ENCODE assay signal across 23 cellular contexts in the genomic region with DNA sequence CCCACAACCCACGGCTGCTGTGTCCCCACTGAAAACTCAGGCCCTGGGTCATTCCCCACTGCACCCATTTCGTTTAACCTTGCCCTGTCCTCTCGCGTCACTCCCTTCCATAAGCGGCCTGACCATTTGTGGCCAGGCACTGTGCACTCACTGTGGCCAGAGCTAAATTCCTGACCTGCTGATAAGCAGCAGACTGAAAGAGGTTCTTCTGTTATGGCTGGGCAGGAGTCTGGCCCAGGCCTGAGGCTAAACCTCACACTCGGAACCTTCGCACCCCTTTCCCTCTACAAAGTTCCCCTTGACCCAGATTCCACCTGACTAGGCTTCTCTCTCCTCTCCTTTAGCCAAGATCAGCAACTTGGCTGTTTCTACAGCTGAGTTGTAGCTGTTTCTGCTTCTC.
"Had no signal": no experiment of that assay in that cellular context is flagged by ENCODE, and none has a peak within 500 bp of the region (broad histone marks: within the 10 kb centered on the region; RNA-seq: fewer than 3 reads in every experiment).

No MANE protein-coding gene starts in this region.

- H3K4me2 ChIP-seq: hepatocyte had no signal

- H3K27ac Mint-ChIP-seq: activated naive CD4-positive, alpha-beta T cell treated with anti-CD3 and anti-CD28 coated beads for 36 hours; brain; type B pancreatic cell had no signal

- H3K4me1 ChIP-seq: spleen had no signal

- H3K27ac ChIP-seq: foreskin keratinocyte, hepatocyte, spleen, thoracic aorta had no signal

- H2AFZ ChIP-seq: hepatocyte had no signal

- H3K79me2 ChIP-seq: hepatocyte had no signal

- DNase-seq: activated CD4-positive, alpha-beta T cell treated with anti-CD3 and anti-CD28 coated beads for 1 hour; activated CD4-positive, alpha-beta T cell treated with anti-CD3 and anti-CD28 coated beads, Interleukin-2, amount 50 U/mL, for 1 hour; activated effector memory CD4-positive, alpha-beta T cell treated with Interleukin-2 at 50 U/mL for 16 hours; activated naive CD4-positive, alpha-beta T cell treated with anti-CD3 and anti-CD28 coated beads for 36 hours; activated T-cell treated with anti-CD3 and anti-CD28 coated beads, Interleukin-2, amount 50 U/mL, for 48 hours; central memory CD4-positive, alpha-beta T cell; dermis blood vessel endothelial cell; effector CD8-positive, alpha-beta T cell; erythroblast; foreskin keratinocyte; kidney glomerular epithelial cell; mesenchymal stem cell; naive B cell; spleen; stimulated activated CD4-positive, alpha-beta T cell treated with anti-CD3 and anti-CD28 coated beads, Interleukin-4, amount 100 ng/mL, for 1 hour; stimulated activated naive CD4-positive, alpha-beta T cell treated with Interleukin-2 at 50 U/mL for 16 hours; T-helper 1 cell; T-helper 9 cell had no signal

- H3K36me3 Mint-ChIP-seq: brain had no signal

- ATAC-seq: foreskin keratinocyte had no signal

- H3K4me3 Mint-ChIP-seq: activated naive CD4-positive, alpha-beta T cell treated with anti-CD3 and anti-CD28 coated beads for 36 hours; brain; naive B cell; neural crest cell; type B pancreatic cell had no signal

- H3K9me3 ChIP-seq: thoracic aorta had no signal

- H3K27me3 Mint-ChIP-seq: brain, type B pancreatic cell had no signal

- H3K27me3 ChIP-seq: hepatocyte had no signal

- H3K4me3 ChIP-seq: hepatocyte, spleen, thoracic aorta had no signal

- H3K36me3 ChIP-seq: spleen, thoracic aorta had no signal

- H3K4me1 Mint-ChIP-seq: naive B cell, neural crest cell had no signal

- H3K9me3 Mint-ChIP-seq: activated naive CD4-positive, alpha-beta T cell treated with anti-CD3 and anti-CD28 coated beads for 36 hours; neural crest cell; type B pancreatic cell had no signal
